25 cellular contexts compared by ENCODE assay signal in genomic region chr18:13354414-13354813, GRCh38.
"Had no signal": no experiment of that assay in that cellular context is flagged by ENCODE, and none has a peak within 500 bp of the region (broad histone marks: within the 10 kb centered on the region; RNA-seq: fewer than 3 reads in every experiment).

No MANE protein-coding gene starts in this region.

- H3K36me3 Mint-ChIP-seq: type B pancreatic cell had no signal

- DNase-seq: colonic mucosa; effector CD8-positive, alpha-beta T cell; endodermal cell; foreskin keratinocyte; heart left ventricle; kidney; mammary epithelial cell; mesendoderm; midbrain; naive thymus-derived CD4-positive, alpha-beta T cell; right lobe of liver; small intestine; stimulated activated CD4-positive, alpha-beta T cell treated with anti-CD3 and anti-CD28 coated beads, Interleukin-15, amount 100 ng/mL, for 24 hours; stimulated activated CD4-positive, alpha-beta T cell treated with anti-CD3 and anti-CD28 coated beads, Interleukin-2, amount 100 ng/mL, for 48 hours; stimulated activated naive CD4-positive, alpha-beta T cell; substantia nigra; testis; tibial artery had no signal

- H3K9me3 Mint-ChIP-seq: type B pancreatic cell had no signal

- H3K27ac Mint-ChIP-seq: endodermal cell, nephron, neural progenitor cell, progenitor cell of endocrine pancreas, type B pancreatic cell had no signal

- ATAC-seq: esophagus mucosa; foreskin keratinocyte; gastroesophageal sphincter; heart left ventricle; left lobe of liver; naive thymus-derived CD4-positive, alpha-beta T cell; right lobe of liver had no signal
